ENCODE assay signal across 7 cellular contexts in genomic region chr2:135741043-135741394, GRCh38.
DNase-seq lines count a peak whose midpoint lies in the region; ATAC-seq and TF ChIP-seq lines count a peak whose summit lies in the region.

No MANE protein-coding gene starts in this region.

- no peaks in the 10 kb centered on the region; the same call in 1 of the 2 replicates for H3K9me2 ChIP-seq in Loucy (replicated peaks; ENCODE audit: low read depth, low read length)

- peak overlapping the region; percentile 74; the same call in 1 of the 2 replicates for H2AFZ ChIP-seq in Loucy (ENCODE audit: low read length)

- H4K20me1 ChIP-seq in Loucy (ENCODE audit: insufficient read depth, low read length, poor library complexity, severe bottlenecking): peaks cover 42% of the 10 kb centered on the region

- H3K4me2 ChIP-seq in Loucy (ENCODE audit: low read depth, low read length, poor library complexity, severe bottlenecking): no peak overlapping the region

- H3K4me1 ChIP-seq in Loucy (ENCODE audit: insufficient read depth, low read length, poor library complexity, severe bottlenecking) (peaks cover 28% of the 10 kb centered on the region), adipocyte (ENCODE audit: control insufficient read depth, insufficient read depth, low read length) (peaks cover 27% of the 10 kb centered on the region), stomach smooth muscle (ENCODE audit: control insufficient read depth, insufficient read depth, low read length) (no peaks in the 10 kb centered on the region)

- H3K9ac ChIP-seq in Loucy (ENCODE audit: low read depth, low read length, poor library complexity, severe bottlenecking): no peak overlapping the region
- H3K9ac ChIP-seq in adipocyte (ENCODE audit: low read length): no peak overlapping the region
- no peak overlapping the region for H3K9ac ChIP-seq in stomach smooth muscle (ENCODE audit: low read length in 2 of 2)

- no peak overlapping the region for H3K4me3 Mint-ChIP-seq in memory B cell

- peak overlapping the region; percentile 98 for H3K27ac Mint-ChIP-seq in memory B cell

- TF ChIP-seq CTCF in Loucy (conservative IDR thresholded peaks at IDR 0.05; ENCODE audit: low read length): no peak

- no peak for ATAC-seq in memory B cell (ENCODE audit: low read depth)
- ATAC-seq in GM21576 (IDR thresholded peaks at IDR 0.05; ENCODE audit: unreplicated experiment): no peak

- no peak overlapping the region for H3K4me3 ChIP-seq in Loucy (ENCODE audit: low read length, poor library complexity, severe bottlenecking)
- H3K4me3 ChIP-seq in adipocyte (ENCODE audit: low read length): peak overlapping the region; percentile 91
- H3K4me3 ChIP-seq in stomach smooth muscle (ENCODE audit: low read length in 2 of 2): peak overlapping the region; percentile 5 to 86

- H3K36me3 ChIP-seq in Loucy (ENCODE audit: insufficient read depth, low read length) (no peaks in the 10 kb centered on the region), adipocyte (ENCODE audit: control insufficient read depth, insufficient read depth, low read length, severe bottlenecking) (peaks cover under 1% of the 10 kb centered on the region), stomach smooth muscle (ENCODE audit: control insufficient read depth in 2 of 2, insufficient read depth in 2 of 2, low read length in 2 of 2) (peaks cover 0 to 2% of the 10 kb centered on the region in 2 donors)

- peaks cover 17% of the 10 kb centered on the region for H3K4me1 Mint-ChIP-seq in memory B cell

- no peaks in the 10 kb centered on the region for H3K9me3 Mint-ChIP-seq in memory B cell

- H3K27me3 ChIP-seq in Loucy (ENCODE audit: insufficient read depth, low read length, poor library complexity, severe bottlenecking): peaks cover 5% of the 10 kb centered on the region
- no peaks in the 10 kb centered on the region for H3K27me3 ChIP-seq in adipocyte (replicated peaks; ENCODE audit: control insufficient read depth, insufficient read depth, low read length)
- H3K27me3 ChIP-seq in stomach smooth muscle (ENCODE audit: control insufficient read depth in 1 of 2, insufficient read depth in 2 of 2, low read length in 2 of 2): no peaks in the 10 kb centered on the region

- DNase-seq in adipocyte (ENCODE audit: low read depth) (no peak), memory B cell (ENCODE audit: low spot score in 2 of 2) (no peak), NCI-H2107 (lab: John Stamatoyannopoulos, UW) (no peak), NCI-H187 treated with DMSO at 0.1 percent for 48 hours (lab: John Stamatoyannopoulos, UW) (no peak)

- H3K27ac ChIP-seq in stomach smooth muscle (ENCODE audit: low read length): peak overlapping the region; percentile 97

- H3K79me2 ChIP-seq in Loucy (ENCODE audit: insufficient read depth, low read length): peaks cover 42% of the 10 kb centered on the region

- H3K9me3 ChIP-seq in Loucy (ENCODE audit: insufficient read depth, low read depth, low read length) (no peaks in the 10 kb centered on the region), adipocyte (ENCODE audit: control insufficient read depth, low read length) (no peaks in the 10 kb centered on the region), stomach smooth muscle (ENCODE audit: control insufficient read depth in 2 of 2, low read length in 2 of 2) (no peaks in the 10 kb centered on the region)

- no peaks in the 10 kb centered on the region for H3F3A ChIP-seq in Loucy (ENCODE audit: low read depth)

- H3K36me3 Mint-ChIP-seq in memory B cell: peaks cover 2% of the 10 kb centered on the region

- H3K27me3 Mint-ChIP-seq in memory B cell: no peaks in the 10 kb centered on the region
